22 cellular contexts compared by ENCODE assay signal in genomic region chr17:16962804-16963203, GRCh38. TPM values are rescaled to one million over a fixed set of nuclear protein-coding genes. Genes with fewer than 3 reads are reported as not detected.
DNase-seq lines count a peak whose midpoint lies in the region; ATAC-seq, FAIRE-seq and TF ChIP-seq lines count a peak whose summit lies in the region.
"Had no signal": no experiment of that assay in that cellular context is flagged by ENCODE, and none has a peak within 500 bp of the region (broad histone marks: within the 10 kb centered on the region; RNA-seq: fewer than 3 reads in every experiment).

No MANE protein-coding gene starts in this region.

- ATAC-seq in GM18873 (IDR thresholded peaks at IDR 0.05; ENCODE audit: low FRiP score, unreplicated experiment) (no peak), GM18909 (IDR thresholded peaks at IDR 0.05; ENCODE audit: poor library complexity, unreplicated experiment) (no peak)
- ATAC-seq: activated T-cell treated with anti-CD3 and anti-CD28 coated beads, Interleukin-2, amount 50 U/mL, for 4 hours had no signal

- peaks cover 84% of the 10 kb centered on the region for H3K36me3 ChIP-seq in OCI-LY3 (replicated peaks; ENCODE audit: low read depth, low read length)
- no peaks in the 10 kb centered on the region for H3K36me3 ChIP-seq in CD4-positive, alpha-beta memory T cell (ENCODE audit: insufficient read depth, low read length)
- H3K36me3 ChIP-seq: BE2C, SJCRH30 had no signal

- no peak overlapping the region for H2AFZ ChIP-seq in OCI-LY3 (ENCODE audit: low read depth, low read length)

- peaks cover 75% of the 10 kb centered on the region for H3K4me1 ChIP-seq in OCI-LY3 (ENCODE audit: low read length)
- H3K4me1 ChIP-seq in CD4-positive, alpha-beta memory T cell (ENCODE audit: insufficient read depth, low read length), result no peaks in the 10 kb centered on the region
- H3K4me1 ChIP-seq: BE2C, SJCRH30 had no signal

- DNase-seq in AG08395 (ENCODE audit: low spot score) (peak; percentile 15), GM18507 (ENCODE audit: extremely low spot score, insufficient read length, low read depth) (no peak), fibroblast of mammary gland (ENCODE audit: low read depth) (peak; percentile 11)
- no peak for DNase-seq in CD4-positive, alpha-beta memory T cell
- no peak for DNase-seq in activated T-cell treated with anti-CD3 and anti-CD28 coated beads, Interleukin-2, amount 50 U/mL, for 24 hours
- DNase-seq: activated T-cell treated with anti-CD3 and anti-CD28 coated beads, Interleukin-2, amount 50 U/mL, for 4 hours; aorta; BE2C; effector CD8-positive, alpha-beta T cell; GDM1; naive B cell; NCI-H146; NCI-H526; retina; stimulated activated CD4-positive, alpha-beta T cell treated with anti-CD3 and anti-CD28 coated beads, Interleukin-4, amount 100 ng/mL, for 4 hours had no signal

- peaks cover 100% of the 10 kb centered on the region for H3K79me2 ChIP-seq in OCI-LY3 (ENCODE audit: low read length)

- peaks cover 0 to 6% (median 0%) of the 10 kb centered on the region in 8 donors for H3K9me3 Mint-ChIP-seq in CD4-positive, alpha-beta memory T cell
- H3K9me3 Mint-ChIP-seq in activated T-cell treated with anti-CD3 and anti-CD28 coated beads, Interleukin-2, amount 50 U/mL, for 24 hours, result no peaks in the 10 kb centered on the region

- CTCF ChIA-PET in CD4-positive, alpha-beta memory T cell (lab: Charles Lee; ENCODE audit: partially characterized antibody), result no interaction called here

- no peak overlapping the region for H3K4me3 Mint-ChIP-seq in CD4-positive, alpha-beta memory T cell
- H3K4me3 Mint-ChIP-seq in activated T-cell treated with anti-CD3 and anti-CD28 coated beads, Interleukin-2, amount 50 U/mL, for 24 hours, result no peak overlapping the region
- H3K4me3 Mint-ChIP-seq: activated T-cell treated with anti-CD3 and anti-CD28 coated beads, Interleukin-2, amount 50 U/mL, for 4 hours; stimulated activated naive CD8-positive, alpha-beta T cell treated with anti-CD3 and anti-CD28 coated beads, Interleukin-15, Interleukin-2, amounts not matched to agents 100 ng/mL and 50 ng/mL, for 24 hours had no signal

- 0 out of 2 replicates have a peak overlapping the region, but pooled peaks have one; percentile 14 for H3K4me2 ChIP-seq in OCI-LY3 (ENCODE audit: low read length)

- H3K9me3 ChIP-seq in OCI-LY3 (ENCODE audit: insufficient read depth, low read length), result peaks cover 12% of the 10 kb centered on the region; the same call in 1 of the 2 replicates
- H3K9me3 ChIP-seq in CD4-positive, alpha-beta memory T cell (ENCODE audit: control insufficient read depth in 1 of 2, low read length in 2 of 2), result no peaks in the 10 kb centered on the region
- H3K9me3 ChIP-seq: BE2C had no signal

- peak; percentile 64 for FAIRE-seq in GM18507 (lab: Jason Lieb, UNC)

- H3K4me1 Mint-ChIP-seq in CD4-positive, alpha-beta memory T cell, result no peaks in the 10 kb centered on the region
- no peaks in the 10 kb centered on the region for H3K4me1 Mint-ChIP-seq in activated T-cell treated with anti-CD3 and anti-CD28 coated beads, Interleukin-2, amount 50 U/mL, for 24 hours (ENCODE audit: low read depth)

- H3K27ac ChIP-seq in OCI-LY3 (ENCODE audit: low read length), result peak overlapping the region; percentile 20; the same call in 1 of the 2 replicates
- no peak overlapping the region for H3K27ac ChIP-seq in CD4-positive, alpha-beta memory T cell (ENCODE audit: low read depth, low read length)
- H3K27ac ChIP-seq: SJCRH30 had no signal

- TF ChIP-seq CTCF in OCI-LY3 (IDR thresholded peaks at IDR 0.05; ENCODE audit: low read depth, low read length), result no peak; the same call in 1 of the 2 replicates
- peak; percentile 15 for TF ChIP-seq CTCF in fibroblast of mammary gland (conservative IDR thresholded peaks at IDR 0.05; ENCODE audit: control insufficient read depth, insufficient read depth, low read depth, low read length)

- H3K4me3 ChIP-seq in OCI-LY3 (ENCODE audit: low read length) (no peak overlapping the region), fibroblast of mammary gland (ENCODE audit: control insufficient read depth, low read depth, low read length) (no peak overlapping the region)
- H3K4me3 ChIP-seq in CD4-positive, alpha-beta memory T cell (ENCODE audit: low read length in 2 of 2), result no peak overlapping the region
- H3K4me3 ChIP-seq: SJCRH30 had no signal

- POLR2A ChIA-PET in CD4-positive, alpha-beta memory T cell (lab: Charles Lee; ENCODE audit: partially characterized antibody), result no interaction called here

- no peak overlapping the region for H3K27ac Mint-ChIP-seq in CD4-positive, alpha-beta memory T cell
- H3K27ac Mint-ChIP-seq in activated T-cell treated with anti-CD3 and anti-CD28 coated beads, Interleukin-2, amount 50 U/mL, for 24 hours, result no peak overlapping the region
- H3K27ac Mint-ChIP-seq: stimulated activated naive CD8-positive, alpha-beta T cell treated with anti-CD3 and anti-CD28 coated beads, Interleukin-15, Interleukin-2, amounts not matched to agents 100 ng/mL and 50 ng/mL, for 24 hours had no signal

- peaks cover 88% of the 10 kb centered on the region for H4K20me1 ChIP-seq in OCI-LY3 (ENCODE audit: insufficient read depth, low read length)

- no peak overlapping the region for H3K9ac ChIP-seq in OCI-LY3 (ENCODE audit: low read length)

- H3K36me3 Mint-ChIP-seq in CD4-positive, alpha-beta memory T cell, result no peaks in the 10 kb centered on the region
- no peaks in the 10 kb centered on the region for H3K36me3 Mint-ChIP-seq in activated T-cell treated with anti-CD3 and anti-CD28 coated beads, Interleukin-2, amount 50 U/mL, for 24 hours (ENCODE audit: low read depth)

- no peaks in the 10 kb centered on the region for H3K27me3 ChIP-seq in OCI-LY3 (ENCODE audit: low read depth, low read length)
- H3K27me3 ChIP-seq in CD4-positive, alpha-beta memory T cell (ENCODE audit: insufficient read depth, low read length), result no peaks in the 10 kb centered on the region
- H3K27me3 ChIP-seq: BE2C had no signal

- peaks cover 9 to 10% of the 10 kb centered on the region in 2 donors for H3K27me3 Mint-ChIP-seq in CD4-positive, alpha-beta memory T cell
- H3K27me3 Mint-ChIP-seq in activated T-cell treated with anti-CD3 and anti-CD28 coated beads, Interleukin-2, amount 50 U/mL, for 24 hours, result peaks cover 3% of the 10 kb centered on the region
- H3K27me3 Mint-ChIP-seq: naive B cell had no signal

- intact Hi-C loops in CD4-positive, alpha-beta memory T cell (cut with micrococcal nuclease), result no loop called here

RNA-seq across cellular contexts. Expression of gene TNFRSF13B, which starts 9.1 kb away (rescaled TPM):
- total RNA-seq in CD4-positive, alpha-beta memory T cell, result not detected
- polyA plus RNA-seq in CD4-positive, alpha-beta memory T cell, result under 1 TPM in 1 of 2 donors, not detected in 1; 0.78 TPM
- total RNA-seq: aorta, glomerular endothelial cell, kidney epithelial cell, SJCRH30 had no signal
- polyA plus RNA-seq: aorta had no signal

Comparison
In these comparisons a context has a peak if more than half of its experiments do, and no peak if none do; other contexts are left out.
1. DNase-seq: peak in AG08395 (single experiment) and fibroblast of mammary gland (single experiment); none in GM18507 (single experiment), CD4-positive, alpha-beta memory T cell (0 of 5) and activated T-cell treated with anti-CD3 and anti-CD28 coated beads, Interleukin-2, amount 50 U/mL, for 24 hours (single experiment).